ENCODE assay signal across 16 cellular contexts in the genomic region with DNA sequence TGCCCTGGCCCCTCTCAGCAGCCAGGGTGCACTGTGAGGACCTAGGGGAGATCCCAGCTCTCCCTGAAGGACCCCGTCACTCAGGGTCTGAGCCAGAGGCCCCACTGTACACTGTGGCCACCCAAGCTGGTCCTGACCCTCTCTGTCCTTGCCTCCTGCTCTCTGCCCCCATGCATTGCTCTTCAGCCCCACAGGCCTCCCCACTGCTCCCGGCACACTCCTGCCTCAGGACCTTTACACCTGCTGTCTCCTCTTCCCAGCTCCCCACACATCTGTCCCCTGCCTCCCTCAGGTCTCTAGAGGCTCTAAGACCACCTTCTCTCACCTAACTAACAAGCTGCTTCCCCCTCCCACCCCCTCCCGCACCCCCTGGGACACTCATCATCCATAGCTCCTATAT. TPM values are rescaled to one million over a fixed set of nuclear protein-coding genes. Genes with fewer than 3 reads are reported as not detected.
DNase-seq lines count a peak whose midpoint lies in the region; ATAC-seq and TF ChIP-seq lines count a peak whose summit lies in the region.
"Had no signal": no experiment of that assay in that cellular context is flagged by ENCODE, and none has a peak within 500 bp of the region (broad histone marks: within the 10 kb centered on the region; RNA-seq: fewer than 3 reads in every experiment).

No MANE protein-coding gene starts in this region.

- CTCF ChIA-PET in HEK293 (lab: Yijun Ruan, JAX), result interaction anchor here (0.6 to 4.8 kb wide), 4 partner anchors 9 to 251 kb away, joined by 3 to 22 read pairs (median 5); a partner anchor contains a TSS

- no peak for DNase-seq in glutamatergic neuron
- no peak for DNase-seq in neuronal stem cell (ENCODE audit: low spot score)
- no peak for DNase-seq in iPS-NIHi11 (ENCODE audit: low spot score)
- DNase-seq in stimulated activated CD4-positive, alpha-beta T cell treated with anti-CD3 and anti-CD28 coated beads, Interleukin-12 subunit alpha, Interleukin-12 subunit beta, amount 100 ng/mL, for 4 hours, result no peak
- no peak for DNase-seq in MG63
- no peak for DNase-seq in naive thymus-derived CD8-positive, alpha-beta T cell
- DNase-seq: CD4-positive, alpha-beta memory T cell; DMS153; DMS79; GF-D8 had no signal

- H3K79me1 ChIP-seq in neuronal stem cell (ENCODE audit: low read depth, low read length), result peaks cover 4% of the 10 kb centered on the region

- H2AK5ac ChIP-seq in neuronal stem cell (ENCODE audit: low read depth, low read length), result peak overlapping the region; percentile 74

- peak overlapping the region; percentile 95 for H3K27ac Mint-ChIP-seq in glutamatergic neuron (ENCODE audit: unreplicated experiment)
- H3K27ac Mint-ChIP-seq in naive thymus-derived CD8-positive, alpha-beta T cell, result peak overlapping the region in 3 of 10 donors; percentile 49 to 90 (median 73)
- H3K27ac Mint-ChIP-seq: B cell; CD4-positive, alpha-beta memory T cell; GM23338 had no signal

- H3K36me3 ChIP-seq in BLaER1 (no peaks in the 10 kb centered on the region), HEK293 (ENCODE audit: control insufficient read depth in 2 of 2, insufficient read depth in 1 of 2, low read length in 2 of 2) (no peaks in the 10 kb centered on the region), neuronal stem cell (replicated peaks in 1 of 2; ENCODE audit: control insufficient read depth in 2 of 2, insufficient read depth in 2 of 2, low read length in 2 of 2) (no peaks in the 10 kb centered on the region), MG63 (no peaks in the 10 kb centered on the region)

- H3K18ac ChIP-seq in neuronal stem cell (ENCODE audit: low read length), result peak overlapping the region; percentile 80

- H3K4me1 ChIP-seq in BLaER1 (peaks cover 62% of the 10 kb centered on the region), HEK293 (ENCODE audit: control insufficient read depth, insufficient read depth, low read length) (no peaks in the 10 kb centered on the region; the same call in 1 of the 2 replicates), neuronal stem cell (ENCODE audit: control insufficient read depth in 2 of 2, insufficient read depth in 1 of 2, low read depth in 1 of 2, low read length in 2 of 2) (peaks cover 13 to 33% of the 10 kb centered on the region in 2 donors)

- H3K4me3 Mint-ChIP-seq in glutamatergic neuron (ENCODE audit: unreplicated experiment), result peak overlapping the region; percentile 14
- no peak overlapping the region for H3K4me3 Mint-ChIP-seq in naive thymus-derived CD8-positive, alpha-beta T cell
- H3K4me3 Mint-ChIP-seq: B cell; CD4-positive, alpha-beta memory T cell; GM23338 had no signal

- H3K27me3 Mint-ChIP-seq in glutamatergic neuron (ENCODE audit: unreplicated experiment), result peaks cover 14% of the 10 kb centered on the region
- H3K27me3 Mint-ChIP-seq in naive thymus-derived CD8-positive, alpha-beta T cell, result no peaks in the 10 kb centered on the region
- H3K27me3 Mint-ChIP-seq: B cell; CD4-positive, alpha-beta memory T cell had no signal

- H2BK15ac ChIP-seq in neuronal stem cell (ENCODE audit: low read length), result peak overlapping the region; percentile 30

- H3K4me3 ChIP-seq in BLaER1 (no peak overlapping the region), HEK293 (ENCODE audit: low read depth, low read length) (no peak overlapping the region), neuronal stem cell (ENCODE audit: low read length in 2 of 2) (no peak overlapping the region), MG63 (no peak overlapping the region)
- H3K4me3 ChIP-seq: GM23338 had no signal

- H3K27ac ChIP-seq in BLaER1, result peak overlapping the region; percentile 61; the same call in 1 of the 2 replicates
- no peak overlapping the region for H3K27ac ChIP-seq in HEK293 (ENCODE audit: extremely low read depth, low read depth, low read length)
- H3K27ac ChIP-seq in neuronal stem cell (replicated peaks; ENCODE audit: low read length), result no peak overlapping the region
- H3K27ac ChIP-seq: C4-2B had no signal

- no peak overlapping the region for H3K23ac ChIP-seq in neuronal stem cell (ENCODE audit: low read depth, low read length, poor library complexity)

- H3K14ac ChIP-seq in neuronal stem cell (ENCODE audit: low read length), result no peak overlapping the region

- no peaks in the 10 kb centered on the region for H3K27me3 ChIP-seq in BLaER1
- peaks cover 0 to 6% (median 0%) of the 10 kb centered on the region in 3 experiments for H3K27me3 ChIP-seq in neuronal stem cell (ENCODE audit: control insufficient read depth in 3 of 3, insufficient read depth in 3 of 3, low read depth in 1 of 3, low read length in 3 of 3)
- no peaks in the 10 kb centered on the region for H3K27me3 ChIP-seq in MG63

- peaks cover 40% of the 10 kb centered on the region for H3K4me1 Mint-ChIP-seq in glutamatergic neuron (ENCODE audit: low read depth, unreplicated experiment)
- H3K4me1 Mint-ChIP-seq in naive thymus-derived CD8-positive, alpha-beta T cell, result peaks cover 12 to 26% (median 24%) of the 10 kb centered on the region in 4 donors

- H3K4me2 ChIP-seq in BLaER1 (peak overlapping the region; percentile 70), neuronal stem cell (ENCODE audit: insufficient read depth, low read length, poor library complexity, severe bottlenecking) (no peak overlapping the region)
- H3K4me2 ChIP-seq: GM23338 had no signal

- H2BK12ac ChIP-seq in neuronal stem cell (ENCODE audit: low read length), result no peak overlapping the region

- POLR2A ChIA-PET in HEK293 (lab: Yijun Ruan, JAX), result no interaction called here
- POLR2A ChIA-PET in naive thymus-derived CD8-positive, alpha-beta T cell (lab: Charles Lee), result interaction anchor here (1.6 kb wide), 1 partner anchor 8 kb away, joined by 3 read pairs; no protein-coding TSS in a partner anchor

- H3K9me3 Mint-ChIP-seq in glutamatergic neuron (ENCODE audit: unreplicated experiment), result peaks cover 15% of the 10 kb centered on the region
- H3K9me3 Mint-ChIP-seq in naive thymus-derived CD8-positive, alpha-beta T cell, result no peaks in the 10 kb centered on the region
- H3K9me3 Mint-ChIP-seq: CD4-positive, alpha-beta memory T cell; GM23338 had no signal

- H2BK120ac ChIP-seq in neuronal stem cell (ENCODE audit: low read depth, low read length), result peak overlapping the region; percentile 78

- H3K9me3 ChIP-seq in BLaER1 (no peaks in the 10 kb centered on the region), HEK293 (ENCODE audit: control insufficient read depth, insufficient read depth, low read depth, low read length) (no peaks in the 10 kb centered on the region), neuronal stem cell (replicated peaks in 1 of 2; ENCODE audit: control insufficient read depth in 2 of 2, insufficient read depth in 1 of 2, low read depth in 1 of 2, low read length in 2 of 2) (no peaks in the 10 kb centered on the region), MG63 (no peaks in the 10 kb centered on the region)

- H3K4ac ChIP-seq in neuronal stem cell (ENCODE audit: low read length), result no peak overlapping the region

- H3K36me3 Mint-ChIP-seq in glutamatergic neuron (ENCODE audit: unreplicated experiment), result no peaks in the 10 kb centered on the region
- H3K36me3 Mint-ChIP-seq in naive thymus-derived CD8-positive, alpha-beta T cell, result no peaks in the 10 kb centered on the region
- H3K36me3 Mint-ChIP-seq: CD4-positive, alpha-beta memory T cell had no signal

- H4K8ac ChIP-seq in neuronal stem cell (ENCODE audit: low read depth, low read length), result no peak overlapping the region

- TF ChIP-seq CTCF in HEK293 (tag by site-specific recombination; IDR thresholded peaks at IDR 0.05) (no peak), glutamatergic neuron (IDR thresholded peaks at IDR 0.05; ENCODE audit: partially characterized antibody, unreplicated experiment) (no peak)

- WGBS in neuronal stem cell (ENCODE audit: extremely low coverage in 2 of 2, insufficient read length in 2 of 2, insufficient replicate concordance in 1 of 2), 2 donors, result no CpG with 5 or more reads among the region's 3 CpGs

- no peaks in the 10 kb centered on the region for H4K20me1 ChIP-seq in BLaER1

- H3K9ac ChIP-seq in BLaER1 (no peak overlapping the region), neuronal stem cell (ENCODE audit: low read depth, low read length, poor library complexity) (peak overlapping the region; percentile 5)

- H2BK5ac ChIP-seq in neuronal stem cell (ENCODE audit: low read length), result peak overlapping the region; percentile 88

- ATAC-seq in naive thymus-derived CD8-positive, alpha-beta T cell, result no peak
- ATAC-seq: GM23338, HCT116 had no signal

- H4K91ac ChIP-seq in neuronal stem cell (ENCODE audit: low read depth, low read length, poor library complexity), result peak overlapping the region; percentile 22

- no peak overlapping the region for H2AFZ ChIP-seq in neuronal stem cell (ENCODE audit: low read length)
- H2AFZ ChIP-seq: GM23338 had no signal

TF ChIP-seq in HEK293, 187 proteins besides CTCF, POLR2A, EP300 and RAD21:
- peak; percentile 90 for TF ChIP-seq ZNF623 (tag by site-specific recombination; IDR thresholded peaks at IDR 0.05)
- TF ChIP-seq ZNF555 (tag by site-specific recombination; conservative IDR thresholded peaks at IDR 0.05), result no peak

RNA-seq across cellular contexts. Expression of a gene that starts 12.9 kb away (rescaled TPM):
- 70.2 TPM for total RNA-seq in glutamatergic neuron (ENCODE audit: unreplicated experiment)
- polyA plus RNA-seq in neuronal stem cell (2013, experiment 1 of 2), result 15.1 TPM
- 16.0 TPM for polyA plus RNA-seq in neuronal stem cell (2013, experiment 2 of 2)
- total RNA-seq in MG63 (2014; rRNA removed; shearing (Covaris generic); ENCODE audit: low replicate concordance), result 2.9 and 7.1 TPM in 2 replicates
- 10 to 100 TPM; 33.8 to 35.2 TPM for total RNA-seq in naive thymus-derived CD8-positive, alpha-beta T cell
- polyA plus RNA-seq in naive thymus-derived CD8-positive, alpha-beta T cell, result 1 to 10 TPM; 1.5 to 4.0 (median 2.3) TPM
